Comparison of ENCODE assay signal across 11 cellular contexts in genomic region chr11:460331-461199, GRCh38. TPM values are rescaled to one million over a fixed set of nuclear protein-coding genes. Genes with fewer than 3 reads are reported as not detected.
DNase-seq lines count a peak whose midpoint lies in the region; ATAC-seq and TF ChIP-seq lines count a peak whose summit lies in the region.
"Had no signal": no experiment of that assay in that cellular context is flagged by ENCODE, and none has a peak within 500 bp of the region (broad histone marks: within the 10 kb centered on the region; RNA-seq: fewer than 3 reads in every experiment).

No MANE protein-coding gene starts in this region.

- peak overlapping the region; percentile 43 for H3K4me2 ChIP-seq in hepatocyte

- H3K27me3 Mint-ChIP-seq in activated B cell treated with CpG ODN at 0.5 μM for 24 hours: no peaks in the 10 kb centered on the region

- H3K9me3 Mint-ChIP-seq in activated B cell treated with CpG ODN at 0.5 μM for 24 hours: no peaks in the 10 kb centered on the region
- H3K9me3 Mint-ChIP-seq: H9; T-helper 2 cell treated with Interferon-gamma antibody and Interleukin-4, amounts not matched to agents 5 μg/mL and 100 μg/mL, for 36 hours had no signal

- H3K4me1 Mint-ChIP-seq in activated B cell treated with CpG ODN at 0.5 μM for 24 hours: peaks cover 20% of the 10 kb centered on the region

- H3K79me2 ChIP-seq in hepatocyte: peaks cover 39% of the 10 kb centered on the region

- TF ChIP-seq POLR2A in suprapubic skin (IDR thresholded peaks at IDR 0.05): no peak

- H3K9me3 ChIP-seq in hepatocyte (ENCODE audit: low read depth): no peaks in the 10 kb centered on the region
- H3K9me3 ChIP-seq in suprapubic skin: no peaks in the 10 kb centered on the region

- no peaks in the 10 kb centered on the region for H4K20me1 ChIP-seq in hepatocyte (ENCODE audit: insufficient read depth, poor library complexity, severe bottlenecking)

- TF ChIP-seq EP300 in suprapubic skin (IDR thresholded peaks at IDR 0.05): no peak

- no peaks in the 10 kb centered on the region for H3K9me2 ChIP-seq in hepatocyte (replicated peaks; ENCODE audit: insufficient read depth)

- H3K36me3 ChIP-seq in hepatocyte (replicated peaks; ENCODE audit: insufficient read depth, low read depth): no peaks in the 10 kb centered on the region
- H3K36me3 ChIP-seq in suprapubic skin: peaks cover 18% of the 10 kb centered on the region

- H2AFZ ChIP-seq in hepatocyte: no peak overlapping the region

- H3K27ac ChIP-seq in hepatocyte (peak overlapping the region; percentile 80), suprapubic skin (peak overlapping the region; percentile 49)

- H3K27me3 ChIP-seq in hepatocyte (no peaks in the 10 kb centered on the region), suprapubic skin (no peaks in the 10 kb centered on the region)

- H3K27ac Mint-ChIP-seq in activated B cell treated with CpG ODN at 0.5 μM for 24 hours: no peak overlapping the region
- H3K27ac Mint-ChIP-seq: T-helper 2 cell treated with Interferon-gamma antibody and Interleukin-4, amounts not matched to agents 5 μg/mL and 100 μg/mL, for 36 hours had no signal

- TF ChIP-seq CTCF in activated B cell treated with CpG ODN at 0.5 μM for 24 hours (IDR thresholded peaks at IDR 0.05) (no peak), hepatocyte (IDR thresholded peaks at IDR 0.05; ENCODE audit: poor library complexity) (no peak), suprapubic skin (IDR thresholded peaks at IDR 0.05) (no peak)

- CTCF ChIA-PET in activated B cell treated with CpG ODN at 0.5 μM for 24 hours (lab: Charles Lee): no interaction called here

- WGBS in hepatocyte (ENCODE audit: low lambda C conversion rate, missing lambda C conversion rate): 87% methylated on average over 41 of the region's 41 CpGs
- WGBS in suprapubic skin: 71% methylated on average over 6 of the region's 41 CpGs

- DNase-seq in activated B cell treated with CpG ODN at 0.5 μM for 24 hours (no peak), hepatocyte (ENCODE audit: low spot score) (peak; percentile 77), suprapubic skin (ENCODE audit: low spot score in 2 of 2) (no peak), NCI-H748 treated with DMSO at 0.1 percent for 48 hours (lab: John Stamatoyannopoulos, UW) (no peak), NCI-H2196 (lab: John Stamatoyannopoulos, UW; ENCODE audit: unreplicated experiment) (no peak)
- DNase-seq in activated CD4-positive, alpha-beta T cell treated with anti-CD3 and anti-CD28 coated beads, Interleukin-2, amount 50 U/mL, for 48 hours: no peak
- DNase-seq: effector CD4-positive, alpha-beta T cell; H9; NCI-H187 had no signal

- intact Hi-C loops in activated B cell treated with CpG ODN at 0.5 μM for 24 hours (cut with micrococcal nuclease): no loop called here

- peak; percentile 46 for ATAC-seq in activated B cell treated with CpG ODN at 0.5 μM for 24 hours (ENCODE audit: low read depth)

- POLR2A ChIA-PET in activated B cell treated with CpG ODN at 0.5 μM for 24 hours (lab: Charles Lee): interaction anchor here (0.7 kb wide), 1 partner anchor 17 kb away, joined by 3 read pairs; no protein-coding TSS in a partner anchor

- H3K4me1 ChIP-seq in hepatocyte (ENCODE audit: insufficient read depth) (peaks cover 7% of the 10 kb centered on the region), suprapubic skin (peaks cover 10% of the 10 kb centered on the region)

- peaks cover 12% of the 10 kb centered on the region for H3K36me3 Mint-ChIP-seq in activated B cell treated with CpG ODN at 0.5 μM for 24 hours (ENCODE audit: low read depth)

- H3K4me3 Mint-ChIP-seq in activated B cell treated with CpG ODN at 0.5 μM for 24 hours: no peak overlapping the region
- H3K4me3 Mint-ChIP-seq: H9; T-helper 2 cell treated with Interferon-gamma antibody and Interleukin-4, amounts not matched to agents 5 μg/mL and 100 μg/mL, for 36 hours had no signal

- H3K4me3 ChIP-seq in hepatocyte (no peak overlapping the region), suprapubic skin (peak overlapping the region; percentile 16)

RNA-seq across cellular contexts. Expression of gene PTDSS2, which starts 10.5 kb away (rescaled TPM):
- total RNA-seq in activated B cell treated with CpG ODN at 0.5 μM for 24 hours (17.8 and 22.0 TPM in 2 replicates), hepatocyte (29.7 and 31.5 TPM in 2 replicates), suprapubic skin (10 to 100 TPM; 22.3 to 31.0 (median 25.3) TPM)
- polyA plus RNA-seq in hepatocyte: 50.6 and 50.8 TPM in 2 replicates

RNA-seq across cellular contexts. Expression of gene ANO9, which starts 18.8 kb away (rescaled TPM):
- total RNA-seq in activated B cell treated with CpG ODN at 0.5 μM for 24 hours (37.2 and 46.1 TPM in 2 replicates), hepatocyte (19.5 and 21.2 TPM in 2 replicates), suprapubic skin (100 to 1,000 TPM in 2 of 4 donors, 10 to 100 TPM in 2; 76.8 to 166 (median 103) TPM)
- 34.9 and 35.7 TPM in 2 replicates for polyA plus RNA-seq in hepatocyte
- total RNA-seq: skeletal muscle tissue had no signal

RNA-seq across cellular contexts. Expression of gene SIGIRR, which starts 45.8 kb away (rescaled TPM):
- total RNA-seq in activated B cell treated with CpG ODN at 0.5 μM for 24 hours: 19.8 and 24.2 TPM in 2 replicates
- 42.4 and 52.1 TPM in 2 replicates for total RNA-seq in hepatocyte
- 77.4 and 85.3 TPM in 2 replicates for polyA plus RNA-seq in hepatocyte
- 10 to 100 TPM; 14.2 to 26.0 (median 16.5) TPM for total RNA-seq in suprapubic skin

RNA-seq across cellular contexts. Expression of gene RNH1, which starts 46.5 kb away (rescaled TPM):
- total RNA-seq in activated B cell treated with CpG ODN at 0.5 μM for 24 hours (101 and 103 TPM in 2 replicates), hepatocyte (87.5 and 105 TPM in 2 replicates), suprapubic skin (100 to 1,000 TPM; 378 to 392 (median 383) TPM)
- 199 and 200 TPM in 2 replicates for polyA plus RNA-seq in hepatocyte
